Comparison of ENCODE assay signal across 21 cellular contexts in the genomic region with DNA sequence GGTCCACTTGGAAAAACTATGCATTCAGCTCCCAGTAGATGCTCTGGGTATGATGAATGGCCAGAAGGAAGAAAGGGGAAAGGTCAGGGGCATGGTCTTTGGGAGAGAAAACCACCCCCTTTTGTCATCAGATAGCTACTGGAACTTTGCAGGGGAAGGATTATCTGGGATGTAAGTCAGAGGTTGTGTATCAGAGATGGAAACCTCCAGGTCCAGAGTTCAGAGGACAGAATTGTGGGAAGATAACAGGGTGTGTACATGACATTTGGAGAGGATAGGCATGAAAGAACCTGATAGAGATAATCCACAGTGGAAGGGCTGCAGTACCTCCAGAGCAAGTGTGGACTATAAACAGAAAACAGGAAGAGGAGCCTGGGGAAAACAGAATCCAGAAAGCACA.
"Had no signal": no experiment of that assay in that cellular context is flagged by ENCODE, and none has a peak within 500 bp of the region (broad histone marks: within the 10 kb centered on the region; RNA-seq: fewer than 3 reads in every experiment).

No MANE protein-coding gene starts in this region.

- ATAC-seq: right cardiac atrium had no signal

- H3K4me3 ChIP-seq: coronary artery, neural progenitor cell, pancreas, spleen, stomach, thoracic aorta, transverse colon had no signal

- H3K27ac ChIP-seq: coronary artery, neural progenitor cell, pancreas, spleen, stomach, thoracic aorta, transverse colon had no signal

- H2AFZ ChIP-seq: neural progenitor cell had no signal

- H3K27me3 ChIP-seq: neural progenitor cell, pancreas, spleen, stomach, transverse colon had no signal

- H3K9me3 ChIP-seq: pancreas, thoracic aorta had no signal

- FAIRE-seq: endothelial cell of umbilical vein, pancreas had no signal

- H3K4me1 ChIP-seq: neural progenitor cell, pancreas, spleen, stomach, transverse colon had no signal

- DNase-seq: effector CD4-positive, alpha-beta T cell; endodermal cell; foreskin melanocyte; head of caudate nucleus; hippocampal formation; natural killer cell; occipital lobe; pancreas; right cardiac atrium; spleen; stimulated activated CD4-positive, alpha-beta T cell treated with anti-CD3 and anti-CD28 coated beads, Interleukin-15, amount 100 ng/mL, for 24 hours; stimulated activated CD4-positive, alpha-beta T cell treated with anti-CD3 and anti-CD28 coated beads, Interleukin-1b, Interleukin-23, amount 100 ng/mL, for 48 hours; stimulated activated CD4-positive, alpha-beta T cell treated with anti-CD3 and anti-CD28 coated beads, Interleukin-4, amount 100 ng/mL, for 4 hours; stimulated activated naive CD4-positive, alpha-beta T cell; stomach; substantia nigra; transverse colon had no signal

- H3K9ac ChIP-seq: neural progenitor cell had no signal

- H3K4me2 ChIP-seq: neural progenitor cell had no signal

- H3K36me3 ChIP-seq: neural progenitor cell, pancreas, spleen, stomach, thoracic aorta, transverse colon had no signal
